Comparison of ENCODE assay signal across 28 cellular contexts in the genomic region with DNA sequence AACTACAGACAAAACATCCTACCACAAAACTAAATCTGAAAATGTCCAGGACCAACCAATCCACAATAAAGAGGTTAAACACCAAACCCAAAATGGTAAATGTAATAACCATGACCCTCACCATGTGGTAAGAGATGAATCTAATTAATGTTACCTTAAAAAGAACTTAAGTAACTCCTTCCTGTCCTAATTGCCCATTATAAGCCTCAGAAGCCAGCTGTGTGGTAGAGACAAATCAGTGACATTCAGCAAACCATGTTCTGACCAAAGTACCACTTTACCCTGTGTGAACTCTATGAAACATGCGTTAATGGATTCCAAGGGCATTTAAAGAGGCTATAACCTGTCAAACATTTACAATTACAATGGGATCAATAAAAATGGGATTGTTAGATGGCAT. TPM values are rescaled to one million over a fixed set of nuclear protein-coding genes. Genes with fewer than 3 reads are reported as not detected.
DNase-seq lines count a peak whose midpoint lies in the region; ATAC-seq, FAIRE-seq and TF ChIP-seq lines count a peak whose summit lies in the region.
"Had no signal": no experiment of that assay in that cellular context is flagged by ENCODE, and none has a peak within 500 bp of the region (broad histone marks: within the 10 kb centered on the region; RNA-seq: fewer than 3 reads in every experiment).

No MANE protein-coding gene starts in this region.

- no peak for TF ChIP-seq CTCF in gastroesophageal sphincter (IDR thresholded peaks at IDR 0.05)

- no peaks in the 10 kb centered on the region for H3K4me1 ChIP-seq in gastroesophageal sphincter
- H3K4me1 ChIP-seq: right lobe of liver had no signal

- DNase-seq in DMS79 (lab: John Stamatoyannopoulos, UW) (peak; percentile 94), HTR-8/SVneo (ENCODE audit: insufficient read length, low spot score) (no peak), SK-N-MC (ENCODE audit: low read depth, low spot score) (no peak), renal cortical epithelial cell (ENCODE audit: low read depth) (peak; percentile 20), immature natural killer cell (no peak)
- no peak for DNase-seq in activated CD4-positive, alpha-beta T cell treated with anti-CD3 and anti-CD28 coated beads for 1 hour
- DNase-seq: activated CD4-positive, alpha-beta T cell treated with anti-CD3 and anti-CD28 coated beads for 36 hours; activated CD8-positive, alpha-beta T cell treated with anti-CD3 and anti-CD28 coated beads, Interleukin-2, amount 10 ng/mL, durations not matched to agents 7 days and 5 days; activated naive CD4-positive, alpha-beta T cell treated with anti-CD3 and anti-CD28 coated beads, Interleukin-2, amount 10 ng/mL, durations not matched to agents 7 days and 5 days; adrenal gland; central memory CD4-positive, alpha-beta T cell; GDM1; GM23248; heart right ventricle; kidney; naive B cell; NCI-H1105; NCI-H2107; right lobe of liver; Right ventricle myocardium superior; stimulated activated CD4-positive, alpha-beta T cell treated with anti-CD3 and anti-CD28 coated beads, Interleukin-2, amount 100 ng/mL, for 48 hours; stimulated activated naive CD8-positive, alpha-beta T cell treated with anti-CD3 and anti-CD28 coated beads, Interleukin-15, amount 100 ng/mL, for 72 hours; thyroid gland had no signal

- H3K27ac Mint-ChIP-seq in immature natural killer cell = no peak overlapping the region
- H3K27ac Mint-ChIP-seq: activated CD4-positive, alpha-beta T cell treated with anti-CD3 and anti-CD28 coated beads for 36 hours; activated CD8-positive, alpha-beta T cell treated with anti-CD3 and anti-CD28 coated beads, Interleukin-2, amount 10 ng/mL, durations not matched to agents 7 days and 5 days; activated naive CD4-positive, alpha-beta T cell treated with anti-CD3 and anti-CD28 coated beads, Interleukin-2, amount 10 ng/mL, durations not matched to agents 7 days and 5 days; stimulated activated naive CD8-positive, alpha-beta T cell treated with anti-CD3 and anti-CD28 coated beads, Interleukin-15, amount 100 ng/mL, for 72 hours; T-helper 2 cell treated with Interferon-gamma antibody and Interleukin-4, amounts not matched to agents 5 μg/mL and 100 μg/mL, for 36 hours had no signal

- 83 to 90% methylated on average over 1 of the region's 1 CpG for WGBS in gastroesophageal sphincter (ENCODE audit: low coverage in 1 of 2), 2 donors

- peak; percentile 4 for FAIRE-seq in HTR-8/SVneo (lab: Jason Lieb, UNC)
- FAIRE-seq: kidney had no signal

- ATAC-seq in gastroesophageal sphincter = no peak
- ATAC-seq: activated CD4-positive, alpha-beta T cell treated with anti-CD3 and anti-CD28 coated beads for 36 hours; activated CD8-positive, alpha-beta T cell treated with anti-CD3 and anti-CD28 coated beads, Interleukin-2, amount 10 ng/mL, durations not matched to agents 7 days and 5 days; heart right ventricle; Panc1; right lobe of liver; stimulated activated naive CD8-positive, alpha-beta T cell treated with anti-CD3 and anti-CD28 coated beads, Interleukin-15, amount 100 ng/mL, for 72 hours had no signal

- TF ChIP-seq EP300 in gastroesophageal sphincter (IDR thresholded peaks at IDR 0.05) = no peak

- peaks cover 0 to 3% of the 10 kb centered on the region in 2 donors for H3K4me1 Mint-ChIP-seq in immature natural killer cell
- H3K4me1 Mint-ChIP-seq: activated CD4-positive, alpha-beta T cell treated with anti-CD3 and anti-CD28 coated beads for 36 hours; activated naive CD4-positive, alpha-beta T cell treated with anti-CD3 and anti-CD28 coated beads, Interleukin-2, amount 10 ng/mL, durations not matched to agents 7 days and 5 days; stimulated activated naive CD8-positive, alpha-beta T cell treated with anti-CD3 and anti-CD28 coated beads, Interleukin-15, amount 100 ng/mL, for 72 hours had no signal

- no peak for TF ChIP-seq POLR2A in gastroesophageal sphincter (IDR thresholded peaks at IDR 0.05)

- H3K36me3 Mint-ChIP-seq in immature natural killer cell = peaks cover 0 to under 1% (median 0%) of the 10 kb centered on the region in 3 donors
- H3K36me3 Mint-ChIP-seq: activated naive CD4-positive, alpha-beta T cell treated with anti-CD3 and anti-CD28 coated beads, Interleukin-2, amount 10 ng/mL, durations not matched to agents 7 days and 5 days; naive B cell had no signal

- H3K9ac ChIP-seq in SK-N-MC (ENCODE audit: insufficient read length) = peak overlapping the region; percentile 9
- H3K9ac ChIP-seq: BLaER1, GM23248 had no signal

- H3K4me3 ChIP-seq in SK-N-MC = no peak overlapping the region
- H3K4me3 ChIP-seq in gastroesophageal sphincter = no peak overlapping the region
- H3K4me3 ChIP-seq: adrenal gland, BLaER1, GM23248, heart right ventricle, right lobe of liver, thyroid gland had no signal

- peaks cover 0 to 5% (median 0%) of the 10 kb centered on the region in 6 donors for H3K9me3 Mint-ChIP-seq in immature natural killer cell
- H3K9me3 Mint-ChIP-seq: activated naive CD4-positive, alpha-beta T cell treated with anti-CD3 and anti-CD28 coated beads, Interleukin-2, amount 10 ng/mL, durations not matched to agents 7 days and 5 days; naive B cell; stimulated activated naive CD8-positive, alpha-beta T cell treated with anti-CD3 and anti-CD28 coated beads, Interleukin-15, amount 100 ng/mL, for 72 hours; T-helper 2 cell treated with Interferon-gamma antibody and Interleukin-4, amounts not matched to agents 5 μg/mL and 100 μg/mL, for 36 hours had no signal

- H3K9me3 ChIP-seq in SK-N-MC (ENCODE audit: low read depth, low read length) (no peaks in the 10 kb centered on the region), gastroesophageal sphincter (no peaks in the 10 kb centered on the region)
- H3K9me3 ChIP-seq: adrenal gland, BLaER1, heart right ventricle, neutrophil, right lobe of liver, thyroid gland had no signal

- H3K36me3 ChIP-seq in SK-N-MC (ENCODE audit: insufficient read depth, low read length) (peaks cover 6% of the 10 kb centered on the region; the same call in 1 of the 2 replicates), gastroesophageal sphincter (no peaks in the 10 kb centered on the region)
- H3K36me3 ChIP-seq: adrenal gland, BLaER1, heart right ventricle, neutrophil, right lobe of liver, thyroid gland had no signal

- peaks cover 0 to 3% (median 0%) of the 10 kb centered on the region in 3 donors for H3K27me3 Mint-ChIP-seq in immature natural killer cell (ENCODE audit: low read depth in 3 of 3)
- H3K27me3 Mint-ChIP-seq: activated naive CD4-positive, alpha-beta T cell treated with anti-CD3 and anti-CD28 coated beads, Interleukin-2, amount 10 ng/mL, durations not matched to agents 7 days and 5 days; naive B cell; stimulated activated naive CD8-positive, alpha-beta T cell treated with anti-CD3 and anti-CD28 coated beads, Interleukin-15, amount 100 ng/mL, for 72 hours had no signal

- H3K4me3 Mint-ChIP-seq in immature natural killer cell = no peak overlapping the region
- H3K4me3 Mint-ChIP-seq: activated CD4-positive, alpha-beta T cell treated with anti-CD3 and anti-CD28 coated beads for 36 hours; activated CD8-positive, alpha-beta T cell treated with anti-CD3 and anti-CD28 coated beads, Interleukin-2, amount 10 ng/mL, durations not matched to agents 7 days and 5 days; activated naive CD4-positive, alpha-beta T cell treated with anti-CD3 and anti-CD28 coated beads, Interleukin-2, amount 10 ng/mL, durations not matched to agents 7 days and 5 days; naive B cell; stimulated activated naive CD8-positive, alpha-beta T cell treated with anti-CD3 and anti-CD28 coated beads, Interleukin-15, amount 100 ng/mL, for 72 hours; T-helper 2 cell treated with Interferon-gamma antibody and Interleukin-4, amounts not matched to agents 5 μg/mL and 100 μg/mL, for 36 hours had no signal

- no peaks in the 10 kb centered on the region for H3K27me3 ChIP-seq in gastroesophageal sphincter
- H3K27me3 ChIP-seq: adrenal gland, BLaER1, neutrophil, right lobe of liver, thyroid gland had no signal

- H3K27ac ChIP-seq in SK-N-MC (peak overlapping the region; percentile 4; the same call in 1 of the 2 replicates), gastroesophageal sphincter (no peak overlapping the region)
- H3K27ac ChIP-seq: adrenal gland, BLaER1, GM23248, heart right ventricle, neutrophil, right lobe of liver, thyroid gland had no signal

RNA-seq across cellular contexts. Expression of gene LPAR1, which starts 25.0 kb away (rescaled TPM):
- total RNA-seq in renal cortical epithelial cell = 9.4 and 16.4 TPM in 2 replicates
- under 1 TPM in 2 of 3 donors, not detected in 1; 0.59 to 0.84 TPM for polyA plus RNA-seq in immature natural killer cell
- total RNA-seq in gastroesophageal sphincter = 10 to 100 TPM; 27.1 to 65.4 (median 47.6) TPM
- total RNA-seq: activated CD4-positive, alpha-beta T cell treated with anti-CD3 and anti-CD28 coated beads for 36 hours; activated CD8-positive, alpha-beta T cell treated with anti-CD3 and anti-CD28 coated beads, Interleukin-2, amount 10 ng/mL, durations not matched to agents 7 days and 5 days had no signal

Comparison
In these comparisons a context has a peak if more than half of its experiments do, and no peak if none do; other contexts are left out.
1. DNase-seq: peak in DMS79 (single experiment) and renal cortical epithelial cell (single experiment); none in HTR-8/SVneo (single experiment), SK-N-MC (single experiment), immature natural killer cell (0 of 3) and activated CD4-positive, alpha-beta T cell treated with anti-CD3 and anti-CD28 coated beads for 1 hour (single experiment).